Comparison of ENCODE assay signal across 8 cellular contexts in genomic region chr10:12196531-12197211, GRCh38. TPM values are rescaled to one million over a fixed set of nuclear protein-coding genes. Genes with fewer than 3 reads are reported as not detected.
DNase-seq lines count a peak whose midpoint lies in the region; ATAC-seq and TF ChIP-seq lines count a peak whose summit lies in the region.

No MANE protein-coding gene starts in this region.

- H3K27ac ChIP-seq in iPS-20b (ENCODE audit: low read length) (peak overlapping the region; percentile 7), testis (peak overlapping the region; percentile 94 to 95)

- H3K27me3 Mint-ChIP-seq in activated CD4-positive, alpha-beta T cell treated with anti-CD3 and anti-CD28 coated beads, Interleukin-2, amount 10 ng/mL, durations not matched to agents 7 days and 5 days: no peaks in the 10 kb centered on the region
- H3K27me3 Mint-ChIP-seq in activated CD8-positive, alpha-beta T cell treated with anti-CD3 and anti-CD28 coated beads for 36 hours: no peaks in the 10 kb centered on the region

- peak overlapping the region; percentile 98 for H3K4me3 ChIP-seq in iPS-20b (ENCODE audit: low read length)
- H3K4me3 ChIP-seq in testis: peak overlapping the region; percentile 75 to 91

- no peak for DNase-seq in activated CD4-positive, alpha-beta T cell treated with anti-CD3 and anti-CD28 coated beads, Interleukin-2, amount 10 ng/mL, durations not matched to agents 7 days and 5 days
- no peak for DNase-seq in activated CD4-positive, alpha-beta T cell treated with anti-CD3 and anti-CD28 coated beads, Interleukin-2, amount 50 U/mL, for 4 hours
- no peak for DNase-seq in activated CD8-positive, alpha-beta T cell treated with anti-CD3 and anti-CD28 coated beads for 36 hours
- DNase-seq in testis (peak; percentile 43), NCI-H1694 (lab: John Stamatoyannopoulos, UW) (no peak), 8988T (no peak)

- TF ChIP-seq CTCF in activated CD8-positive, alpha-beta T cell treated with anti-CD3 and anti-CD28 coated beads for 36 hours (IDR thresholded peaks at IDR 0.05): no peak
- TF ChIP-seq CTCF in testis (IDR thresholded peaks at IDR 0.05): no peak

- H3K9me3 ChIP-seq in iPS-20b (ENCODE audit: insufficient read depth, low read depth, low read length) (no peaks in the 10 kb centered on the region), testis (no peaks in the 10 kb centered on the region)

- ATAC-seq in activated CD8-positive, alpha-beta T cell treated with anti-CD3 and anti-CD28 coated beads for 36 hours: no peak
- no peak for ATAC-seq in GM19395 (IDR thresholded peaks at IDR 0.05; ENCODE audit: unreplicated experiment)

- H3K27ac Mint-ChIP-seq in activated CD4-positive, alpha-beta T cell treated with anti-CD3 and anti-CD28 coated beads, Interleukin-2, amount 10 ng/mL, durations not matched to agents 7 days and 5 days: peak overlapping the region; percentile 95
- H3K27ac Mint-ChIP-seq in activated CD8-positive, alpha-beta T cell treated with anti-CD3 and anti-CD28 coated beads for 36 hours: peak overlapping the region; percentile 99

- POLR2A ChIA-PET in activated CD4-positive, alpha-beta T cell treated with anti-CD3 and anti-CD28 coated beads, Interleukin-2, amount 10 ng/mL, durations not matched to agents 7 days and 5 days (lab: Charles Lee): interaction anchor here (0.7 kb wide), 1 partner anchor 29 kb away, joined by 3 read pairs; no protein-coding TSS in a partner anchor
- POLR2A ChIA-PET in activated CD8-positive, alpha-beta T cell treated with anti-CD3 and anti-CD28 coated beads for 36 hours (lab: Charles Lee): interaction anchor here (1.1 to 2.2 kb wide), 5 partner anchors 16 to 154 kb away, joined by 3 to 12 read pairs (median 5); partner anchors contain the start of genes CAMK1D and UPF2

- TF ChIP-seq POLR2A in testis (IDR thresholded peaks at IDR 0.05): no peak

- peaks cover 45% of the 10 kb centered on the region for H3K36me3 ChIP-seq in iPS-20b (ENCODE audit: insufficient read depth, low read depth, low read length)
- H3K36me3 ChIP-seq in testis (ENCODE audit: low read depth, missing control alignments): no peaks in the 10 kb centered on the region

- H3K4me3 Mint-ChIP-seq in activated CD4-positive, alpha-beta T cell treated with anti-CD3 and anti-CD28 coated beads, Interleukin-2, amount 10 ng/mL, durations not matched to agents 7 days and 5 days: peak overlapping the region; percentile 92
- peak overlapping the region; percentile 95 for H3K4me3 Mint-ChIP-seq in activated CD8-positive, alpha-beta T cell treated with anti-CD3 and anti-CD28 coated beads for 36 hours

- peaks cover 47% of the 10 kb centered on the region for H3K36me3 Mint-ChIP-seq in activated CD4-positive, alpha-beta T cell treated with anti-CD3 and anti-CD28 coated beads, Interleukin-2, amount 10 ng/mL, durations not matched to agents 7 days and 5 days (ENCODE audit: low read depth)
- H3K36me3 Mint-ChIP-seq in activated CD8-positive, alpha-beta T cell treated with anti-CD3 and anti-CD28 coated beads for 36 hours (ENCODE audit: low read depth): peaks cover 57% of the 10 kb centered on the region

- intact Hi-C loops in activated CD8-positive, alpha-beta T cell treated with anti-CD3 and anti-CD28 coated beads for 36 hours (cut with micrococcal nuclease): loop anchor here (10.0 kb wide), 1 partner anchor 152 kb away; the partner anchor contains the start of gene UPF2
- intact Hi-C loops in testis (cut with DNase I; ENCODE audit: low total_unique reads): no loop called here

- no peaks in the 10 kb centered on the region for H3K9me3 Mint-ChIP-seq in activated CD4-positive, alpha-beta T cell treated with anti-CD3 and anti-CD28 coated beads, Interleukin-2, amount 10 ng/mL, durations not matched to agents 7 days and 5 days
- H3K9me3 Mint-ChIP-seq in activated CD8-positive, alpha-beta T cell treated with anti-CD3 and anti-CD28 coated beads for 36 hours: no peaks in the 10 kb centered on the region

- 4 to 7% methylated on average over 14 to 15 of the region's 15 CpGs for WGBS in testis, 2 donors

- H3K4me1 Mint-ChIP-seq in activated CD4-positive, alpha-beta T cell treated with anti-CD3 and anti-CD28 coated beads, Interleukin-2, amount 10 ng/mL, durations not matched to agents 7 days and 5 days: peaks cover 64% of the 10 kb centered on the region
- H3K4me1 Mint-ChIP-seq in activated CD8-positive, alpha-beta T cell treated with anti-CD3 and anti-CD28 coated beads for 36 hours (ENCODE audit: low read depth): peaks cover 51% of the 10 kb centered on the region

- H3K4me1 ChIP-seq in iPS-20b (ENCODE audit: insufficient read depth, low read length): peaks cover 4% of the 10 kb centered on the region; the same call in 1 of the 2 replicates
- H3K4me1 ChIP-seq in testis: peaks cover 5% of the 10 kb centered on the region

- CTCF ChIA-PET in activated CD4-positive, alpha-beta T cell treated with anti-CD3 and anti-CD28 coated beads, Interleukin-2, amount 10 ng/mL, durations not matched to agents 7 days and 5 days (lab: Charles Lee): interaction anchor here (0.6 to 1.6 kb wide), 3 partner anchors 10 to 18 kb away, joined by 3 to 8 read pairs (median 4); no protein-coding TSS in a partner anchor
- CTCF ChIA-PET in activated CD8-positive, alpha-beta T cell treated with anti-CD3 and anti-CD28 coated beads for 36 hours (lab: Charles Lee): interaction anchor here (0.9 to 3.0 kb wide), 4 partner anchors 18 to 513 kb away, joined by 4 to 26 read pairs (median 6); no protein-coding TSS in a partner anchor

- H3K9ac ChIP-seq in iPS-20b (ENCODE audit: low read depth, low read length): peak overlapping the region; percentile 97

- no peaks in the 10 kb centered on the region for H3K27me3 ChIP-seq in iPS-20b (ENCODE audit: insufficient read depth, low read length)
- no peaks in the 10 kb centered on the region for H3K27me3 ChIP-seq in testis

RNA-seq across cellular contexts. Expression of gene CDC123, which starts 0.7 kb away (rescaled TPM):
- total RNA-seq in activated CD4-positive, alpha-beta T cell treated with anti-CD3 and anti-CD28 coated beads, Interleukin-2, amount 10 ng/mL, durations not matched to agents 7 days and 5 days: 100 to 1,000 TPM in 1 of 2 experiments, 10 to 100 TPM in 1; 85.4 to 105 TPM
- 100 to 1,000 TPM; 123 to 125 TPM for total RNA-seq in activated CD8-positive, alpha-beta T cell treated with anti-CD3 and anti-CD28 coated beads for 36 hours
- total RNA-seq in testis: 10 to 100 TPM; 62.4 to 71.7 TPM
- polyA plus RNA-seq in testis (ENCODE audit: insufficient read depth, low read depth, low replicate concordance): 87.4 TPM

RNA-seq across cellular contexts. Expression of gene NUDT5, which starts 1.0 kb away (rescaled TPM):
- total RNA-seq in activated CD4-positive, alpha-beta T cell treated with anti-CD3 and anti-CD28 coated beads, Interleukin-2, amount 10 ng/mL, durations not matched to agents 7 days and 5 days: 10 to 100 TPM; 90.1 to 97.9 TPM
- total RNA-seq in activated CD8-positive, alpha-beta T cell treated with anti-CD3 and anti-CD28 coated beads for 36 hours: 10 to 100 TPM; 95.9 to 98.6 TPM
- 10 to 100 TPM; 22.0 to 26.5 TPM for total RNA-seq in testis
- polyA plus RNA-seq in testis (ENCODE audit: insufficient read depth, low read depth, low replicate concordance): 25.9 TPM
